In the genomic region with DNA sequence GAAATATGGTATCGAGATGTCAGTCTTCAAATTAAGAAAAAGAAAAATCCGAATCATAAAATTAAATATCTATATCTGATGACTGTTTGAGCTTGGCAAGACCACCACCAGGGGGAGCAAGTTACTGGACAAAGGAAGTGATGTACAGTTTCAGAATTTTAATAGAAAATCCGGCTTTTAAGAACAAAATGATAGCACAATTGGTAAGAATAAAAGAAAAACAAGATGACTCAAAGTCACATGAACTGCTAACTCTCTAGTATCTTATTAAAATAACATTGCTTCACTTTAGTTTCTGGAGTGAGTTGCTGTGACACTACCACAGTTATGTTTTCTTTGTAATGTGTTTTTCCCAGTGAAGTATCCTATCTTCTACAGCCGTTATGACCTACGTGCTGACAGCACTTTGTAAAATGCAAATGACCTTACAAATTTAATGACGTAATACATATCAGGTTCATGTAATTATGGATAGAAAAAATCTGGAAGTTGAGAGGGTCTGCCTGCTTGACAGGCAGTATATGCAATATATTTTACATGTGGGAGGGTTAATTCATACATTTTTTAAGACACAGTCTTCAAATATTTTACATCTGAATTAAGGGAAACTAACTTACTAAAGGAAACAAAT, we compare ENCODE assay signal across 1 cellular context.
TF ChIP-seq lines count a peak whose summit lies in the region.

No MANE protein-coding gene starts in this region.

TF ChIP-seq in H1, 55 proteins besides CTCF, POLR2A, EP300 and RAD21:
- TF ChIP-seq GABPA (IDR thresholded peaks at IDR 0.05; ENCODE audit: borderline replicate concordance, insufficient read depth, low read length), result no peak
- no peak for TF ChIP-seq RNF2 (IDR thresholded peaks at IDR 0.05; ENCODE audit: borderline replicate concordance, low read depth, low read length, missing control alignments, poor library complexity, severe bottlenecking)
- TF ChIP-seq JUN (IDR thresholded peaks at IDR 0.05; ENCODE audit: low read depth, low read length), result no peak
- TF ChIP-seq EGR1 (IDR thresholded peaks at IDR 0.05; ENCODE audit: borderline replicate concordance, low read depth, low read length), result no peak
- no peak for TF ChIP-seq SIX5 (IDR thresholded peaks at IDR 0.05; ENCODE audit: low read depth, low read length)
- no peak for TF ChIP-seq NRF1 (IDR thresholded peaks at IDR 0.05; ENCODE audit: low read depth, low read length)
- TF ChIP-seq FOSL1 (IDR thresholded peaks at IDR 0.05; ENCODE audit: insufficient read depth, low read depth, low read length), result no peak
- TF ChIP-seq SUZ12 (IDR thresholded peaks at IDR 0.05; ENCODE audit: low read length), result no peak
